Comparison of ENCODE assay signal across 24 cellular contexts in the genomic region with DNA sequence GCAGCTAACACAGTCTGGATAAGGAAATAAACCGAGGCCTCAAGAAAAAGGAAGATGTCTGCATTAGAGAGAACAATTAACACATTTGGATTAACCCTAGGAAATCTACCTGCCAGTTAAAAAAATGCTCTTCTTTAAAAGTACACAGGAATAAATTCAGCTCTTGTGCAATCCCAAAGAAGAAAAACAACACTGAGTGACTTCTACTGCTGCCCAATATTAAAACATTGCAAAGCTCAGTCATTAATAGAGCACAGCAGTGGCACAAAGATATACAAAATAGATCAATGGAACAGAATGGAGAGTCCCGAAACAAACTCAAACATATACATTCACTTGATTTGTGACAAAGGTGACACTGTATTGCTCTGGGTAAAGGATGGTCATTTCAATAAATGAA.
DNase-seq lines count a peak whose midpoint lies in the region; ATAC-seq and TF ChIP-seq lines count a peak whose summit lies in the region.
"Had no signal": no experiment of that assay in that cellular context is flagged by ENCODE, and none has a peak within 500 bp of the region (broad histone marks: within the 10 kb centered on the region; RNA-seq: fewer than 3 reads in every experiment).

No MANE protein-coding gene starts in this region.

- H3K4me1 ChIP-seq in IMR-90 (ENCODE audit: control insufficient read depth, insufficient read depth, low read length): peaks cover 5% of the 10 kb centered on the region

- no peak overlapping the region for H4K5ac ChIP-seq in IMR-90 (ENCODE audit: low read depth, low read length)

- peak overlapping the region; percentile 0 for H3K27ac Mint-ChIP-seq in CD4-positive, alpha-beta T cell
- H3K27ac Mint-ChIP-seq in activated CD4-positive, alpha-beta memory T cell treated with anti-CD3 and anti-CD28 coated beads, Interleukin-2, amount 10 ng/mL, durations not matched to agents 7 days and 5 days: no peak overlapping the region

- dilution Hi-C loops in IMR-90 (cut with HindIII; ENCODE audit: low sequenced_read_pairs, unreplicated experiment): no loop called here

- DNase-seq in CD4-positive, alpha-beta T cell: no peak
- DNase-seq in IMR-90 (no peak), choroid plexus epithelial cell (ENCODE audit: low read depth) (peak; percentile 20), renal cortical epithelial cell (ENCODE audit: low read depth) (peak; percentile 27), GM13977 (ENCODE audit: low spot score) (no peak)
- no peak for DNase-seq in activated CD4-positive, alpha-beta memory T cell treated with anti-CD3 and anti-CD28 coated beads, Interleukin-2, amount 10 ng/mL, durations not matched to agents 7 days and 5 days
- DNase-seq: BE2C, GOT3, HFFc6, KG1, NCI-H1092, NCI-H1417 treated with DMSO at 0.1 percent for 48 hours, NCI-H187, NCI-H2081 treated with DMSO at 0.1 percent for 48 hours, NCI-H2171, NCI-H226, NCI-H510A, NCI-H69, Right ventricle myocardium superior, RPMI8226 had no signal

- H3K79me1 ChIP-seq in IMR-90 (ENCODE audit: low read depth in 1 of 2, low read length in 2 of 2): peaks cover 39 to 42% of the 10 kb centered on the region in 2 experiments

- H3K9ac ChIP-seq in IMR-90 (ENCODE audit: low read depth, low read length): no peak overlapping the region

- H4K8ac ChIP-seq in IMR-90 (ENCODE audit: low read depth in 2 of 2, low read length in 2 of 2): no peak overlapping the region

- no peaks in the 10 kb centered on the region for H3K27me3 ChIP-seq in CD4-positive, alpha-beta T cell (ENCODE audit: control insufficient read depth, insufficient read depth, low read length)
- no peaks in the 10 kb centered on the region for H3K27me3 ChIP-seq in IMR-90 (ENCODE audit: control insufficient read depth, insufficient read depth, low read length)
- H3K27me3 ChIP-seq: BE2C, SJSA1 had no signal

- H2BK5ac ChIP-seq in IMR-90 (ENCODE audit: low read depth, low read length, poor library complexity, severe bottlenecking): no peak overlapping the region

- CTCF ChIA-PET in CD4-positive, alpha-beta T cell (lab: Charles Lee): interaction anchor here (0.9 kb wide), 1 partner anchor 10 kb away, joined by 3 read pairs; no protein-coding TSS in a partner anchor
- CTCF ChIA-PET in IMR-90 (lab: Yijun Ruan, JAX): no interaction called here
- CTCF ChIA-PET in activated CD4-positive, alpha-beta memory T cell treated with anti-CD3 and anti-CD28 coated beads, Interleukin-2, amount 10 ng/mL, durations not matched to agents 7 days and 5 days (lab: Charles Lee): interaction anchor here (1.6 kb wide), 1 partner anchor 11 kb away, joined by 6 read pairs; no protein-coding TSS in a partner anchor

- H3K4me3 ChIP-seq in IMR-90 (ENCODE audit: insufficient read depth, low read depth, low read length) (no peak overlapping the region), choroid plexus epithelial cell (ENCODE audit: low read depth, low read length) (no peak overlapping the region)
- H3K4me3 ChIP-seq: HAP-1, SJSA1 had no signal

- H3K56ac ChIP-seq in IMR-90 (ENCODE audit: extremely low read depth, insufficient read depth, low read length): no peak overlapping the region

- peaks cover 66% of the 10 kb centered on the region for H3K4me1 Mint-ChIP-seq in CD4-positive, alpha-beta T cell (ENCODE audit: low read depth)
- H3K4me1 Mint-ChIP-seq in activated CD4-positive, alpha-beta memory T cell treated with anti-CD3 and anti-CD28 coated beads, Interleukin-2, amount 10 ng/mL, durations not matched to agents 7 days and 5 days: peaks cover 53% of the 10 kb centered on the region

- POLR2A ChIA-PET in CD4-positive, alpha-beta T cell (lab: Charles Lee): interaction anchor here (0.6 to 1.1 kb wide), 2 partner anchors 13 to 119 kb away, joined by 3 to 4 read pairs; a partner anchor contains a TSS
- POLR2A ChIA-PET in IMR-90 (lab: Charles Lee; ENCODE audit: unreplicated experiment): no interaction called here
- POLR2A ChIA-PET in activated CD4-positive, alpha-beta memory T cell treated with anti-CD3 and anti-CD28 coated beads, Interleukin-2, amount 10 ng/mL, durations not matched to agents 7 days and 5 days (lab: Charles Lee): interaction anchor here (1.4 kb wide), 1 partner anchor 69 kb away, joined by 3 read pairs; no protein-coding TSS in a partner anchor

- no peak overlapping the region for H3K14ac ChIP-seq in IMR-90 (replicated peaks; ENCODE audit: low read depth, low read length)

- no peak overlapping the region for H3K27ac ChIP-seq in CD4-positive, alpha-beta T cell (ENCODE audit: low read depth, low read length)
- H3K27ac ChIP-seq in IMR-90 (ENCODE audit: insufficient read depth, low read length): no peak overlapping the region
- H3K27ac ChIP-seq: SJSA1 had no signal

- TF ChIP-seq POLR2A in IMR-90 (IDR thresholded peaks at IDR 0.05; ENCODE audit: low read depth, low read length): no peak

- no peak overlapping the region for H3K23ac ChIP-seq in IMR-90 (ENCODE audit: low read depth, low read length)

- WGBS in IMR-90 (ENCODE audit: extremely low coverage in 2 of 2, insufficient read length in 1 of 2), 2 experiments: no CpG with 5 or more reads among the region's 2 CpGs

- peaks cover 11% of the 10 kb centered on the region; the same call in 1 of the 2 replicates for H4K20me1 ChIP-seq in IMR-90 (ENCODE audit: insufficient read depth, low read length)

- H2AK5ac ChIP-seq in IMR-90 (ENCODE audit: low read depth, low read length): no peak overlapping the region

- TF ChIP-seq CTCF in CD4-positive, alpha-beta T cell (IDR thresholded peaks at IDR 0.05): no peak
- no peak for TF ChIP-seq CTCF in IMR-90 (conservative IDR thresholded peaks at IDR 0.05; ENCODE audit: low read depth, low read length)
- no peak for TF ChIP-seq CTCF in choroid plexus epithelial cell (conservative IDR thresholded peaks at IDR 0.05; ENCODE audit: low read depth, low read length)
- no peak for TF ChIP-seq CTCF in GM13977 (IDR thresholded peaks at IDR 0.05; ENCODE audit: extremely low read depth, insufficient read depth, missing control alignments)

- no peaks in the 10 kb centered on the region for H3K36me3 ChIP-seq in IMR-90 (ENCODE audit: control insufficient read depth, insufficient read depth, low read length)
- H3K36me3 ChIP-seq: BE2C, HAP-1, SJSA1 had no signal

- no TSS peak for BruUV-seq in IMR-90 (replicated peaks; lab: Mats Ljungman, UMichigan)

- no peak overlapping the region for H2AK9ac ChIP-seq in IMR-90 (replicated peaks; ENCODE audit: low read depth, low read length, poor library complexity)

- H3K9me3 Mint-ChIP-seq in CD4-positive, alpha-beta T cell: peaks cover 2% of the 10 kb centered on the region
- H3K9me3 Mint-ChIP-seq in activated CD4-positive, alpha-beta memory T cell treated with anti-CD3 and anti-CD28 coated beads, Interleukin-2, amount 10 ng/mL, durations not matched to agents 7 days and 5 days: no peaks in the 10 kb centered on the region
- H3K9me3 Mint-ChIP-seq: CD14-positive monocyte, HFFc6 had no signal

- H3K4me3 Mint-ChIP-seq in CD4-positive, alpha-beta T cell: no peak overlapping the region
- no peak overlapping the region for H3K4me3 Mint-ChIP-seq in activated CD4-positive, alpha-beta memory T cell treated with anti-CD3 and anti-CD28 coated beads, Interleukin-2, amount 10 ng/mL, durations not matched to agents 7 days and 5 days
- H3K4me3 Mint-ChIP-seq: CD14-positive monocyte, HFFc6 had no signal

- intact Hi-C loops in CD4-positive, alpha-beta T cell (cut with DNase I, micrococcal nuclease): no loop called here
- intact Hi-C loops in IMR-90 (cut with micrococcal nuclease): no loop called here

- H4K91ac ChIP-seq in IMR-90 (ENCODE audit: insufficient read depth, low read depth, low read length): no peak overlapping the region

- no peaks in the 10 kb centered on the region for H3K27me3 Mint-ChIP-seq in CD4-positive, alpha-beta T cell
- no peaks in the 10 kb centered on the region for H3K27me3 Mint-ChIP-seq in activated CD4-positive, alpha-beta memory T cell treated with anti-CD3 and anti-CD28 coated beads, Interleukin-2, amount 10 ng/mL, durations not matched to agents 7 days and 5 days

- no peak overlapping the region for H2BK20ac ChIP-seq in IMR-90 (ENCODE audit: low read depth, low read length)

- H3K36me3 Mint-ChIP-seq in CD4-positive, alpha-beta T cell (ENCODE audit: low read depth): peaks cover 18% of the 10 kb centered on the region
- H3K36me3 Mint-ChIP-seq in activated CD4-positive, alpha-beta memory T cell treated with anti-CD3 and anti-CD28 coated beads, Interleukin-2, amount 10 ng/mL, durations not matched to agents 7 days and 5 days (ENCODE audit: low read depth): peaks cover 49% of the 10 kb centered on the region

- no peaks in the 10 kb centered on the region; the same call in 1 of the 2 replicates for H3K9me1 ChIP-seq in IMR-90 (ENCODE audit: insufficient read depth, low read length)

- no peaks in the 10 kb centered on the region for H3K9me3 ChIP-seq in CD4-positive, alpha-beta T cell (ENCODE audit: control insufficient read depth, low read length)
- no peaks in the 10 kb centered on the region for H3K9me3 ChIP-seq in IMR-90 (ENCODE audit: control insufficient read depth, insufficient read depth, low read length)
- H3K9me3 ChIP-seq: BE2C, HAP-1, SJSA1 had no signal

- TF ChIP-seq RAD21 in IMR-90 (IDR thresholded peaks at IDR 0.05; ENCODE audit: low read length): no peak

- ATAC-seq in CD4-positive, alpha-beta T cell (ENCODE audit: poor library complexity): no peak
- ATAC-seq in IMR-90 (ENCODE audit: low read depth) (no peak), HG02588 (IDR thresholded peaks at IDR 0.05; ENCODE audit: unreplicated experiment) (no peak)

- no peak overlapping the region for H3K4me2 ChIP-seq in IMR-90 (ENCODE audit: low read depth, low read length)

- H3K18ac ChIP-seq in IMR-90 (ENCODE audit: low read depth, low read length): no peak overlapping the region

- in situ Hi-C loops in IMR-90 (cut with MboI; ENCODE audit: low sequenced_read_pairs) (no loop called here), GM13977 (cut with MboI; ENCODE audit: low pct_unique_long_range_greater_than_20kb, low sequenced_read_pairs, unreplicated experiment) (no loop called here)

- no peak overlapping the region for H2BK15ac ChIP-seq in IMR-90 (ENCODE audit: low read depth, low read length)

- H3K4ac ChIP-seq in IMR-90 (ENCODE audit: low read depth, low read length): no peak overlapping the region

- H2AFZ ChIP-seq in IMR-90 (replicated peaks; ENCODE audit: low read length, poor library complexity): no peak overlapping the region

- no peak overlapping the region for H2BK120ac ChIP-seq in IMR-90 (ENCODE audit: low read depth, low read length)

TF ChIP-seq in IMR-90, 13 proteins besides CTCF, POLR2A, EP300 and RAD21:
- TF ChIP-seq CEBPB (IDR thresholded peaks at IDR 0.05; ENCODE audit: low read depth, low read length) (peak; percentile 38; the same call in 1 of the 2 replicates), BHLHE40 (IDR thresholded peaks at IDR 0.05; ENCODE audit: low read depth, low read length) (no peak)

Comparison
In these comparisons a context has a peak if more than half of its experiments do, and no peak if none do; other contexts are left out.
1. DNase-seq: peak in choroid plexus epithelial cell (single experiment) and renal cortical epithelial cell (single experiment); none in CD4-positive, alpha-beta T cell (0 of 10), IMR-90 (single experiment), GM13977 (single experiment) and activated CD4-positive, alpha-beta memory T cell treated with anti-CD3 and anti-CD28 coated beads, Interleukin-2, amount 10 ng/mL, durations not matched to agents 7 days and 5 days (single experiment).